1 cellular context compared by ENCODE assay signal in the genomic region with DNA sequence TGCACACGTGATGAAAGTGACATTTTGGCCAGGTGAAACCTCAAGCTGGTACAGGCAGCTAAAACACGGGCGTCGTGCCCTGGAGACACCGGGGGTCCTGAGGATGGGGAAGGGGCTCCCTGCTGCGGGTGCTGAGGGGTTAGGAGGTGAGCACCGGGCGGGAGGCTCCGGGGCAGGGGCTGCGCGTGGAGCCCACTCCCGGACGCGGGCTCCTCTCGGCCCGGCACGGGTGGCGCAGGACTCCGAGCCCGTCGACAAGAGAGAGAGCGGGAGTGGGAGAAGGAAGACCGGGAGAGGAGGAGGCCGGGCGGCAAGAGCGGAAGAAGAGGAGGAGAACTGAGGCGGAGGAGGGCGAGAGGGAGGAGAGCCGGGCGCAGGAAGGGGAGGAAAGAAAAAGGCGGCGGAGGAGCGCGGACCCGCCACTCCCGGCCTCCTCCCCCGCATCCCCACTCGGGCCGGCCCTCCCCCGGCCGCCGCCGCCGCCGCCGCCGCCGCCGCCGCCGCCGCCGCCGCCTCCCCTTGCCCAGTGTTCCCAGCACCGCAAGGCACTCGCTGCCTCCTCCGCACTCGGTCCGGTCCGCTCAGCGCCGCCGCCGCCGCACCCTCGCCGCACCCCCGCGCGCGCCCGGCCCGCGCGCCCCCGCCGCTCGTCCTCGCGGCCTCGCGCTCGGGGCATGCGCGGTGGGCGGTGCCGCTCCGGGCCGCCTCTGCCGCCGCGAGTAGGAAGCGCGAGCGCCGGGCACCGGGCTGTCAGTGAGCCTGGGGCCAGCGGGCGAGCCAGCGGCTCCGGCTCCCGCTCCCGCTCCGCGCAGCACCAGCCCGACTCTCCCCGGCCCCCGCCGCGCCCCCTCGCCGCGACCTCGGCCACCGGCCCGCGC.
TF ChIP-seq lines count a peak whose summit lies in the region.

Gene PRKCA (plus strand): TSS at position 750 of the 878 bp plus-strand sequence.

TF ChIP-seq in HCT116, 20 proteins besides CTCF, POLR2A, EP300 and RAD21 (continued from another document):
- no peak for TF ChIP-seq REST (IDR thresholded peaks at IDR 0.05; ENCODE audit: low read depth)
- no peak for TF ChIP-seq ZBTB33 (IDR thresholded peaks at IDR 0.05; ENCODE audit: extremely low read depth, insufficient replicate concordance, low read length)
TF ChIP-seq in HCT116: peak in this region for 3.
